In the genomic region with DNA sequence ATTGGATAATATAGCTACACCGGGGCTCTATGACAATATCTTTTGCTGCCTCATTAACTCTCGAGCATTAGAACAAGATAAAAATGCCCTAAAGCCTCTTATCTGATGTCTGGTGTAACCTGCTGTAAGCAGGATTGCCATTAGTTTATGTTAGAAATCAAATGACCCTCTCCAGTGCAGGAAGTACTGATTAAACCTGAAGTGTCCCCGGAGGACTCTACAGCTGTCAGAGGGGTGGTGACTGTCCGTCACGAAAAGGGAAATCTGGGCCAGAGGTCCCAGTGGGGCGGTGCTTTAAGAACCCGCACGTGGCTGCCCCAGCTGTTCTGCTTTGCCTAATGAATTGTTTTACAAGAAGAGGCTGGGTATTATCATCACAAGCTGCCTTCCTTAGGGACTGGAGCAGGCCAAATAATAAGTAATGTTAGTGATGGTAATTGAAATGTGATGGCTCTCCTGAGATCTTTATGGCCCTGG, we compare ENCODE assay signal across 2 cellular contexts.
TF ChIP-seq lines count a peak whose summit lies in the region.

No MANE protein-coding gene starts in this region.

TF ChIP-seq in liver, 16 proteins besides CTCF, POLR2A, EP300 and RAD21 (continued from another document):
- TF ChIP-seq HNF4A (conservative IDR thresholded peaks at IDR 0.05) (peak; percentile 44 to 68), TAF1 (conservative IDR thresholded peaks at IDR 0.05) (no peak), SP1 (IDR thresholded peaks at IDR 0.05) (peak; percentile 89), FOXA2 (IDR thresholded peaks at IDR 0.05) (peak; percentile 16), RXRA (IDR thresholded peaks at IDR 0.05) (peak; percentile 91), YY1 (IDR thresholded peaks at IDR 0.05) (peak; percentile 61), FOXA1 (IDR thresholded peaks at IDR 0.05) (no peak), JUND (IDR thresholded peaks at IDR 0.05) (peak in 1 of 2 donors; percentile 27)
- TF ChIP-seq, protein P1, sequence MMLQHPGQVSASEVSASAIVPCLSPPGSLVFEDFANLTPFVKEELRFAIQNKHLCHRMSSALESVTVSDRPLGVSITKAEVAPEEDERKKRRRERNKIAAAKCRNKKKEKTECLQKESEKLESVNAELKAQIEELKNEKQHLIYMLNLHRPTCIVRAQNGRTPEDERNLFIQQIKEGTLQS (IDR thresholded peaks at IDR 0.05): no peak
- TF ChIP-seq, protein P2, sequence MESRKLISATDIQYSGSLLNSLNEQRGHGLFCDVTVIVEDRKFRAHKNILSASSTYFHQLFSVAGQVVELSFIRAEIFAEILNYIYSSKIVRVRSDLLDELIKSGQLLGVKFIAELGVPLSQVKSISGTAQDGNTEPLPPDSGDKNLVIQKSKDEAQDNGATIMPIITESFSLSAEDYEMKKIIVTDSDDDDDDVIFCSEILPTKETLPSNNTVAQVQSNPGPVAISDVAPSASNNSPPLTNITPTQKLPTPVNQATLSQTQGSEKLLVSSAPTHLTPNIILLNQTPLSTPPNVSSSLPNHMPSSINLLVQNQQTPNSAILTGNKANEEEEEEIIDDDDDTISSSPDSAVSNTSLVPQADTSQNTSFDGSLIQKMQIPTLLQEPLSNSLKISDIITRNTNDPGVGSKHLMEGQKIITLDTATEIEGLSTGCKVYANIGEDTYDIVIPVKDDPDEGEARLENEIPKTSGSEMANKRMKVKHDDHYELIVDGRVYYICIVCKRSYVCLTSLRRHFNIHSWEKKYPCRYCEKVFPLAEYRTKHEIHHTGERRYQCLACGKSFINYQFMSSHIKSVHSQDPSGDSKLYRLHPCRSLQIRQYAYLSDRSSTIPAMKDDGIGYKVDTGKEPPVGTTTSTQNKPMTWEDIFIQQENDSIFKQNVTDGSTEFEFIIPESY (IDR thresholded peaks at IDR 0.05): no peak
- TF ChIP-seq, protein P3, sequence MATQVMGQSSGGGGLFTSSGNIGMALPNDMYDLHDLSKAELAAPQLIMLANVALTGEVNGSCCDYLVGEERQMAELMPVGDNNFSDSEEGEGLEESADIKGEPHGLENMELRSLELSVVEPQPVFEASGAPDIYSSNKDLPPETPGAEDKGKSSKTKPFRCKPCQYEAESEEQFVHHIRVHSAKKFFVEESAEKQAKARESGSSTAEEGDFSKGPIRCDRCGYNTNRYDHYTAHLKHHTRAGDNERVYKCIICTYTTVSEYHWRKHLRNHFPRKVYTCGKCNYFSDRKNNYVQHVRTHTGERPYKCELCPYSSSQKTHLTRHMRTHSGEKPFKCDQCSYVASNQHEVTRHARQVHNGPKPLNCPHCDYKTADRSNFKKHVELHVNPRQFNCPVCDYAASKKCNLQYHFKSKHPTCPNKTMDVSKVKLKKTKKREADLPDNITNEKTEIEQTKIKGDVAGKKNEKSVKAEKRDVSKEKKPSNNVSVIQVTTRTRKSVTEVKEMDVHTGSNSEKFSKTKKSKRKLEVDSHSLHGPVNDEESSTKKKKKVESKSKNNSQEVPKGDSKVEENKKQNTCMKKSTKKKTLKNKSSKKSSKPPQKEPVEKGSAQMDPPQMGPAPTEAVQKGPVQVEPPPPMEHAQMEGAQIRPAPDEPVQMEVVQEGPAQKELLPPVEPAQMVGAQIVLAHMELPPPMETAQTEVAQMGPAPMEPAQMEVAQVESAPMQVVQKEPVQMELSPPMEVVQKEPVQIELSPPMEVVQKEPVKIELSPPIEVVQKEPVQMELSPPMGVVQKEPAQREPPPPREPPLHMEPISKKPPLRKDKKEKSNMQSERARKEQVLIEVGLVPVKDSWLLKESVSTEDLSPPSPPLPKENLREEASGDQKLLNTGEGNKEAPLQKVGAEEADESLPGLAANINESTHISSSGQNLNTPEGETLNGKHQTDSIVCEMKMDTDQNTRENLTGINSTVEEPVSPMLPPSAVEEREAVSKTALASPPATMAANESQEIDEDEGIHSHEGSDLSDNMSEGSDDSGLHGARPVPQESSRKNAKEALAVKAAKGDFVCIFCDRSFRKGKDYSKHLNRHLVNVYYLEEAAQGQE (IDR thresholded peaks at IDR 0.05): peak; percentile 90
- TF ChIP-seq, protein P4, sequence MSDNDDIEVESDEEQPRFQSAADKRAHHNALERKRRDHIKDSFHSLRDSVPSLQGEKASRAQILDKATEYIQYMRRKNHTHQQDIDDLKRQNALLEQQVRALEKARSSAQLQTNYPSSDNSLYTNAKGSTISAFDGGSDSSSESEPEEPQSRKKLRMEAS (IDR thresholded peaks at IDR 0.05): peak; percentile 47

TF ChIP-seq in HepG2, 621 proteins besides CTCF, POLR2A, EP300 and RAD21:
- TF ChIP-seq, protein P5, sequence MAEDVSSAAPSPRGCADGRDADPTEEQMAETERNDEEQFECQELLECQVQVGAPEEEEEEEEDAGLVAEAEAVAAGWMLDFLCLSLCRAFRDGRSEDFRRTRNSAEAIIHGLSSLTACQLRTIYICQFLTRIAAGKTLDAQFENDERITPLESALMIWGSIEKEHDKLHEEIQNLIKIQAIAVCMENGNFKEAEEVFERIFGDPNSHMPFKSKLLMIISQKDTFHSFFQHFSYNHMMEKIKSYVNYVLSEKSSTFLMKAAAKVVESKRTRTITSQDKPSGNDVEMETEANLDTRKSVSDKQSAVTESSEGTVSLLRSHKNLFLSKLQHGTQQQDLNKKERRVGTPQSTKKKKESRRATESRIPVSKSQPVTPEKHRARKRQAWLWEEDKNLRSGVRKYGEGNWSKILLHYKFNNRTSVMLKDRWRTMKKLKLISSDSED (CRISPR knock-in tag; IDR thresholded peaks at IDR 0.05): no peak
- no peak for TF ChIP-seq HNRNPK (IDR thresholded peaks at IDR 0.05; ENCODE audit: low read depth, low read length, poor library complexity, severe bottlenecking)
- TF ChIP-seq, protein P6, sequence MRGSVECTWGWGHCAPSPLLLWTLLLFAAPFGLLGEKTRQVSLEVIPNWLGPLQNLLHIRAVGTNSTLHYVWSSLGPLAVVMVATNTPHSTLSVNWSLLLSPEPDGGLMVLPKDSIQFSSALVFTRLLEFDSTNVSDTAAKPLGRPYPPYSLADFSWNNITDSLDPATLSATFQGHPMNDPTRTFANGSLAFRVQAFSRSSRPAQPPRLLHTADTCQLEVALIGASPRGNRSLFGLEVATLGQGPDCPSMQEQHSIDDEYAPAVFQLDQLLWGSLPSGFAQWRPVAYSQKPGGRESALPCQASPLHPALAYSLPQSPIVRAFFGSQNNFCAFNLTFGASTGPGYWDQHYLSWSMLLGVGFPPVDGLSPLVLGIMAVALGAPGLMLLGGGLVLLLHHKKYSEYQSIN (CRISPR knock-in tag; IDR thresholded peaks at IDR 0.05; ENCODE audit: borderline replicate concordance): no peak
- no peak for TF ChIP-seq JARID2 (CRISPR knock-in tag; IDR thresholded peaks at IDR 0.05; ENCODE audit: insufficient replicate concordance)
- TF ChIP-seq, protein P7, sequence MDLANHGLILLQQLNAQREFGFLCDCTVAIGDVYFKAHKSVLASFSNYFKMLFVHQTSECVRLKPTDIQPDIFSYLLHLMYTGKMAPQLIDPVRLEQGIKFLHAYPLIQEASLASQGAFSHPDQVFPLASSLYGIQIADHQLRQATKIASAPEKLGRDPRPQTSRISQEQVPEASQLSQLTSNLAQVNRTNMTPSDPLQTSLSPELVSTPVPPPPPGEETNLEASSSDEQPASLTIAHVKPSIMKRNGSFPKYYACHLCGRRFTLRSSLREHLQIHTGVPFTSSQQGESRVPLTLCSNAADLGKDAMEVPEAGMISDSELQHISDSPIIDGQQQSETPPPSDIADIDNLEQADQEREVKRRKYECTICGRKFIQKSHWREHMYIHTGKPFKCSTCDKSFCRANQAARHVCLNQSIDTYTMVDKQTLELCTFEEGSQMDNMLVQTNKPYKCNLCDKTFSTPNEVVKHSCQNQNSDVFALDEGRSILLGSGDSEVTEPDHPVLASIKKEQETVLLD (CRISPR knock-in tag; IDR thresholded peaks at IDR 0.05; ENCODE audit: low read depth): no peak
- no peak for TF ChIP-seq ZNF124 (CRISPR knock-in tag; IDR thresholded peaks at IDR 0.05)
- no peak for TF ChIP-seq ZNF607 (CRISPR knock-in tag; IDR thresholded peaks at IDR 0.05; ENCODE audit: borderline replicate concordance)
- TF ChIP-seq PCBP1 (IDR thresholded peaks at IDR 0.05; ENCODE audit: borderline replicate concordance, low read depth, low read length): no peak
- TF ChIP-seq, protein P8, sequence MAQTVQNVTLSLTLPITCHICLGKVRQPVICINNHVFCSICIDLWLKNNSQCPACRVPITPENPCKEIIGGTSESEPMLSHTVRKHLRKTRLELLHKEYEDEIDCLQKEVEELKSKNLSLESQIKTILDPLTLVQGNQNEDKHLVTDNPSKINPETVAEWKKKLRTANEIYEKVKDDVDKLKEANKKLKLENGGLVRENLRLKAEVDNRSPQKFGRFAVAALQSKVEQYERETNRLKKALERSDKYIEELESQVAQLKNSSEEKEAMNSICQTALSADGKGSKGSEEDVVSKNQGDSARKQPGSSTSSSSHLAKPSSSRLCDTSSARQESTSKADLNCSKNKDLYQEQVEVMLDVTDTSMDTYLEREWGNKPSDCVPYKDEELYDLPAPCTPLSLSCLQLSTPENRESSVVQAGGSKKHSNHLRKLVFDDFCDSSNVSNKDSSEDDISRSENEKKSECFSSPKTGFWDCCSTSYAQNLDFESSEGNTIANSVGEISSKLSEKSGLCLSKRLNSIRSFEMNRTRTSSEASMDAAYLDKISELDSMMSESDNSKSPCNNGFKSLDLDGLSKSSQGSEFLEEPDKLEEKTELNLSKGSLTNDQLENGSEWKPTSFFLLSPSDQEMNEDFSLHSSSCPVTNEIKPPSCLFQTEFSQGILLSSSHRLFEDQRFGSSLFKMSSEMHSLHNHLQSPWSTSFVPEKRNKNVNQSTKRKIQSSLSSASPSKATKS (CRISPR knock-in tag; IDR thresholded peaks at IDR 0.05): no peak
- no peak for TF ChIP-seq ZFY (CRISPR knock-in tag; IDR thresholded peaks at IDR 0.05)
- TF ChIP-seq ZNF335 (CRISPR knock-in tag; IDR thresholded peaks at IDR 0.05): no peak
- TF ChIP-seq HOXA3 (CRISPR knock-in tag; IDR thresholded peaks at IDR 0.05): no peak
- TF ChIP-seq, protein P9, sequence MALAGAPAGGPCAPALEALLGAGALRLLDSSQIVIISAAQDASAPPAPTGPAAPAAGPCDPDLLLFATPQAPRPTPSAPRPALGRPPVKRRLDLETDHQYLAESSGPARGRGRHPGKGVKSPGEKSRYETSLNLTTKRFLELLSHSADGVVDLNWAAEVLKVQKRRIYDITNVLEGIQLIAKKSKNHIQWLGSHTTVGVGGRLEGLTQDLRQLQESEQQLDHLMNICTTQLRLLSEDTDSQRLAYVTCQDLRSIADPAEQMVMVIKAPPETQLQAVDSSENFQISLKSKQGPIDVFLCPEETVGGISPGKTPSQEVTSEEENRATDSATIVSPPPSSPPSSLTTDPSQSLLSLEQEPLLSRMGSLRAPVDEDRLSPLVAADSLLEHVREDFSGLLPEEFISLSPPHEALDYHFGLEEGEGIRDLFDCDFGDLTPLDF (CRISPR knock-in tag; IDR thresholded peaks at IDR 0.05): no peak
- TF ChIP-seq, protein P10, sequence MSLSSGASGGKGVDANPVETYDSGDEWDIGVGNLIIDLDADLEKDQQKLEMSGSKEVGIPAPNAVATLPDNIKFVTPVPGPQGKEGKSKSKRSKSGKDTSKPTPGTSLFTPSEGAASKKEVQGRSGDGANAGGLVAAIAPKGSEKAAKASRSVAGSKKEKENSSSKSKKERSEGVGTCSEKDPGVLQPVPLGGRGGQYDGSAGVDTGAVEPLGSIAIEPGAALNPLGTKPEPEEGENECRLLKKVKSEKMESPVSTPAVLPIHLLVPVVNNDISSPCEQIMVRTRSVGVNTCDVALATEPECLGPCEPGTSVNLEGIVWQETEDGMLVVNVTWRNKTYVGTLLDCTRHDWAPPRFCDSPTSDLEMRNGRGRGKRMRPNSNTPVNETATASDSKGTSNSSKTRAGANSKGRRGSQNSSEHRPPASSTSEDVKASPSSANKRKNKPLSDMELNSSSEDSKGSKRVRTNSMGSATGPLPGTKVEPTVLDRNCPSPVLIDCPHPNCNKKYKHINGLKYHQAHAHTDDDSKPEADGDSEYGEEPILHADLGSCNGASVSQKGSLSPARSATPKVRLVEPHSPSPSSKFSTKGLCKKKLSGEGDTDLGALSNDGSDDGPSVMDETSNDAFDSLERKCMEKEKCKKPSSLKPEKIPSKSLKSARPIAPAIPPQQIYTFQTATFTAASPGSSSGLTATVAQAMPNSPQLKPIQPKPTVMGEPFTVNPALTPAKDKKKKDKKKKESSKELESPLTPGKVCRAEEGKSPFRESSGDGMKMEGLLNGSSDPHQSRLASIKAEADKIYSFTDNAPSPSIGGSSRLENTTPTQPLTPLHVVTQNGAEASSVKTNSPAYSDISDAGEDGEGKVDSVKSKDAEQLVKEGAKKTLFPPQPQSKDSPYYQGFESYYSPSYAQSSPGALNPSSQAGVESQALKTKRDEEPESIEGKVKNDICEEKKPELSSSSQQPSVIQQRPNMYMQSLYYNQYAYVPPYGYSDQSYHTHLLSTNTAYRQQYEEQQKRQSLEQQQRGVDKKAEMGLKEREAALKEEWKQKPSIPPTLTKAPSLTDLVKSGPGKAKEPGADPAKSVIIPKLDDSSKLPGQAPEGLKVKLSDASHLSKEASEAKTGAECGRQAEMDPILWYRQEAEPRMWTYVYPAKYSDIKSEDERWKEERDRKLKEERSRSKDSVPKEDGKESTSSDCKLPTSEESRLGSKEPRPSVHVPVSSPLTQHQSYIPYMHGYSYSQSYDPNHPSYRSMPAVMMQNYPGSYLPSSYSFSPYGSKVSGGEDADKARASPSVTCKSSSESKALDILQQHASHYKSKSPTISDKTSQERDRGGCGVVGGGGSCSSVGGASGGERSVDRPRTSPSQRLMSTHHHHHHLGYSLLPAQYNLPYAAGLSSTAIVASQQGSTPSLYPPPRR (CRISPR knock-in tag; IDR thresholded peaks at IDR 0.05; ENCODE audit: borderline replicate concordance): no peak
- no peak for TF ChIP-seq HOXA7 (CRISPR knock-in tag; IDR thresholded peaks at IDR 0.05)
- no peak for TF ChIP-seq ZMYM3 (CRISPR knock-in tag; IDR thresholded peaks at IDR 0.05)
- TF ChIP-seq MEIS1 (CRISPR knock-in tag; IDR thresholded peaks at IDR 0.05; ENCODE audit: borderline replicate concordance): no peak
- TF ChIP-seq, protein P11, sequence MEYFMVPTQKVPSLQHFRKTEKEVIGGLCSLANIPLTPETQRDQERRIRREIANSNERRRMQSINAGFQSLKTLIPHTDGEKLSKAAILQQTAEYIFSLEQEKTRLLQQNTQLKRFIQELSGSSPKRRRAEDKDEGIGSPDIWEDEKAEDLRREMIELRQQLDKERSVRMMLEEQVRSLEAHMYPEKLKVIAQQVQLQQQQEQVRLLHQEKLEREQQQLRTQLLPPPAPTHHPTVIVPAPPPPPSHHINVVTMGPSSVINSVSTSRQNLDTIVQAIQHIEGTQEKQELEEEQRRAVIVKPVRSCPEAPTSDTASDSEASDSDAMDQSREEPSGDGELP (IDR thresholded peaks at IDR 0.05; ENCODE audit: borderline replicate concordance, low read depth): no peak
- no peak for TF ChIP-seq TRIM24 (CRISPR knock-in tag; IDR thresholded peaks at IDR 0.05)
